Comparison of ENCODE assay signal across 14 cellular contexts in the genomic region with DNA sequence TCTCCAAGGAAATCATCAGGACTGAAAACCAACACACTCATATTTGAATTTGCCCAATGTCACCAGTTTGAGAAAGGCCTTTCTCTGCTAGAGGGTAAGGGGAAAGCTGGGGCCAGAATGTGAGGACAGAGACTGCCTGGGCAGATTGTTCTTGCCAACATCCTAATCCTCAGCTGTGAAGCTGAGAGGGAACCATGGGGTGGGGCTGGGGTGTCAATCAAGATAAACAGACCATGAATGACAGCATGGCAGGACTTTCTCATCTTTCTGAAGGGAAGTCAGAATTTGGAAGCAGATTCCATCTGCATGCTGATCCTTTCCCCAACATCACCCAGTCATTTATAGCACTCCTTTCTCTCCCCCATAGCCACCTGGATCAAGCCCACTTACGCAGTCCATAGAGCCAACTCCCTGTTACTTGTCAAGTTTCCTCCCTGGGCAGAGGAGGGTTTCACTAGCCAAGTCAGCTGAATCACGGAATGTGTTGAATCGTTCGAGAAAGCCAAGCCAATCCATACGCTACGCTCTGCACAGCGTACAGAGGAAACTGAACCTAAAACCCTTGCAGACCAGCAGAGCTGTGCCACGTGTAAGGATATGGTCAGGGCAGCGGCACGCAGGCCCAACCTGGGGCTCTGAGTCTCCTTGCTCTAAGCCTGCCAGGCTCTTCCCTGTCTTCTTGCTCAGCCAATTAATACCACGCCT. TPM values are rescaled to one million over a fixed set of nuclear protein-coding genes. Genes with fewer than 3 reads are reported as not detected.
A peak's percentile ranks its signal among the peaks of the same experiment; 100 is the strongest.
DNase-seq lines count a peak whose midpoint lies in the region; ATAC-seq and TF ChIP-seq lines count a peak whose summit lies in the region.
"Had no signal": no experiment of that assay in that cellular context is flagged by ENCODE, and none has a peak within 500 bp of the region (broad histone marks: within the 10 kb centered on the region; RNA-seq: fewer than 3 reads in every experiment).

No MANE protein-coding gene starts in this region.

- no peaks in the 10 kb centered on the region for H3K9me3 ChIP-seq in ectodermal cell (ENCODE audit: control insufficient read depth, low read length)

- ATAC-seq in GM19452 (IDR thresholded peaks at IDR 0.05; ENCODE audit: unreplicated experiment): peak; percentile 49
- peak; percentile 65 for ATAC-seq in HG03097 (IDR thresholded peaks at IDR 0.05; ENCODE audit: low FRiP score, unreplicated experiment)
- ATAC-seq: activated CD8-positive, alpha-beta memory T cell treated with anti-CD3 and anti-CD28 coated beads, Interleukin-2, amount 10 ng/mL, durations not matched to agents 7 days and 5 days had no signal

- intact Hi-C loops in head of caudate nucleus (cut with DNase I): no loop called here

- H3K27ac ChIP-seq in ectodermal cell (ENCODE audit: insufficient read depth, low read depth, low read length, poor library complexity, severe bottlenecking): peak overlapping the region; percentile 55

- 89 to 90% methylated on average over 11 of the region's 11 CpGs for WGBS in ectodermal cell, 2 experiments

- peak overlapping the region; percentile 1 for H3K4me3 ChIP-seq in GM12875 (ENCODE audit: low read depth, low read length)
- H3K4me3 ChIP-seq in ectodermal cell (ENCODE audit: insufficient read depth, low read depth, low read length): no peak overlapping the region

- H3K4me1 ChIP-seq in ectodermal cell (ENCODE audit: control insufficient read depth, insufficient read depth, low read length): peaks cover 28% of the 10 kb centered on the region

- no peaks in the 10 kb centered on the region for H3K27me3 ChIP-seq in ectodermal cell (ENCODE audit: control insufficient read depth, insufficient read depth, low read length, poor library complexity, severe bottlenecking)

- H3K36me3 ChIP-seq in ectodermal cell (ENCODE audit: control insufficient read depth, insufficient read depth, low read length): no peaks in the 10 kb centered on the region

- no peak for TF ChIP-seq CTCF in GM12875 (IDR thresholded peaks at IDR 0.05; ENCODE audit: borderline replicate concordance, insufficient read depth, low read depth, low read length)

- DNase-seq in NCI-H510A treated with DMSO at 0.1 percent for 48 hours (lab: John Stamatoyannopoulos, UW): no peak
- DNase-seq in NOMO-1 (lab: John Stamatoyannopoulos, UW; ENCODE audit: unreplicated experiment in 2 of 2): no peak
- DNase-seq in 8988T: no peak
- DNase-seq in head of caudate nucleus: no peak
- DNase-seq: activated CD8-positive, alpha-beta memory T cell treated with anti-CD3 and anti-CD28 coated beads, Interleukin-2, amount 10 ng/mL, durations not matched to agents 7 days and 5 days; CD4-positive, alpha-beta T cell; cerebellar nuclear complex; naive thymus-derived CD8-positive, alpha-beta T cell; NCI-H1048; RPMI8226 had no signal

RNA-seq across cellular contexts. Expression of gene GLDC, which starts 14.9 kb away (rescaled TPM):
- polyA plus RNA-seq in ectodermal cell (2013, experiment 1 of 4): 63.8 TPM
- polyA plus RNA-seq in ectodermal cell (2013, experiment 2 of 4): 83.8 TPM
- polyA plus RNA-seq in ectodermal cell (2013, experiment 3 of 4): 52.6 TPM
- 61.9 TPM for polyA plus RNA-seq in ectodermal cell (2013, experiment 4 of 4)
